Comparison of ENCODE assay signal across 18 cellular contexts in the genomic region with DNA sequence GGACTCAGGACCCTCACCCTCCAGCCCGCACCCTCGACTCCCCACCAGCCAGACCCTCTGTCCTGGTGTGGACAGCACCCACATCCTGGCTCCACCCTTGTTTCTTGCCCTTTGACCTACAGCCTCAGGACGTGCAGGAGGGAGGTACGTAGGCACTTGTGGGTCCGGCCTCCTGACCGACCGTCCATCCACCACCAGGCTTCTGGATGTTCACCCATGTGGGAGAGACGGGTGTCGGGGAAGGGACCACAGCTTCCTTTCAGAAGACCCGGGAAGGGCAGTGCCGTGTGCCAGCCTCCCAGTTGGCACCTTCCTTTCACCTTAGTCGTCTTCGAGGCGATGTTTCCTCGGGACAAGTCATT.
DNase-seq lines count a peak whose midpoint lies in the region; ATAC-seq and TF ChIP-seq lines count a peak whose summit lies in the region.
"Had no signal": no experiment of that assay in that cellular context is flagged by ENCODE, and none has a peak within 500 bp of the region (broad histone marks: within the 10 kb centered on the region; RNA-seq: fewer than 3 reads in every experiment).

No MANE protein-coding gene starts in this region.

- H3K4me1 ChIP-seq in BE2C (no peaks in the 10 kb centered on the region), osteoblast (ENCODE audit: insufficient read depth, low read length) (no peaks in the 10 kb centered on the region)
- peaks cover 65 to 97% (median 88%) of the 10 kb centered on the region in 10 experiments for H3K4me1 ChIP-seq in BLaER1 treated with 17β-estradiol and CSF1 and Interleukin-3, amounts not matched to agents 10 nM and 100 nM

- peak overlapping the region; percentile 63 to 90 (median 78); a peak in 21 of 22 replicates for H3K27ac ChIP-seq in BLaER1 treated with 17β-estradiol and CSF1 and Interleukin-3, amounts not matched to agents 10 nM and 100 nM
- H3K27ac ChIP-seq in osteoblast (ENCODE audit: low read depth, low read length), result no peak overlapping the region
- H3K27ac ChIP-seq: C4-2B had no signal

- H3K4me1 Mint-ChIP-seq in activated B cell treated with CpG ODN at 0.5 μM for 24 hours, result peaks cover 30% of the 10 kb centered on the region
- H3K4me1 Mint-ChIP-seq in effector memory CD8-positive, alpha-beta T cell (ENCODE audit: low read depth in 2 of 2), result peaks cover 3 to 12% of the 10 kb centered on the region in 2 donors

- intact Hi-C loops in activated B cell treated with CpG ODN at 0.5 μM for 24 hours (cut with micrococcal nuclease), result loop anchor here (1.0 kb wide), 2 partner anchors 22 to 61 kb away; a partner anchor contains a TSS

- H3K4me3 ChIP-seq in BE2C (ENCODE audit: low read depth, low read length), result no peak overlapping the region
- H3K4me3 ChIP-seq in BLaER1 treated with 17β-estradiol and CSF1 and Interleukin-3, amounts not matched to agents 10 nM and 100 nM, result 0 out of 20 replicates have a peak overlapping the region, but pooled peaks of 1 of the 10 experiments have one; percentile 44
- H3K4me3 ChIP-seq in osteoblast (ENCODE audit: insufficient read depth, low read length), result no peak overlapping the region

- ATAC-seq in activated B cell treated with CpG ODN at 0.5 μM for 24 hours (ENCODE audit: low read depth) (no peak), HG03139 (IDR thresholded peaks at IDR 0.05; ENCODE audit: unreplicated experiment) (no peak)
- ATAC-seq in effector memory CD8-positive, alpha-beta T cell (replicated peaks), result no peak
- ATAC-seq: PC-3, SK-N-SH treated with all-trans-retinoic acid at 6 μM for 48 hours had no signal

- no peak overlapping the region for H2AFZ ChIP-seq in osteoblast (ENCODE audit: low read length)

- peaks cover 0 to 94% (median 15%) of the 10 kb centered on the region in 11 experiments; a peak in 15 of 22 replicates for H4K20me1 ChIP-seq in BLaER1 treated with 17β-estradiol and CSF1 and Interleukin-3, amounts not matched to agents 10 nM and 100 nM
- H4K20me1 ChIP-seq in osteoblast (ENCODE audit: insufficient read depth, low read length), result no peaks in the 10 kb centered on the region

- peak; percentile 9 for DNase-seq in BE2C
- no peak for DNase-seq in activated B cell treated with CpG ODN at 0.5 μM for 24 hours
- peak; percentile 56 for DNase-seq in osteoblast (ENCODE audit: insufficient read length, low spot score, missing footprints)
- DNase-seq in stimulated activated CD4-positive, alpha-beta T cell treated with anti-CD3 and anti-CD28 coated beads, Interleukin-4, amount 100 ng/mL, for 1 hour, result no peak
- DNase-seq in effector memory CD8-positive, alpha-beta T cell, result no peak
- DNase-seq: GDM1, Karpas-422, MV-4-11, NCI-H1105 treated with DMSO at 0.1 percent for 48 hours, NCI-H2029 treated with DMSO at 0.1 percent for 48 hours, NCI-H2171, NCI-H446, NCI-H526 treated with DMSO at 0.1 percent for 48 hours, PC-3 had no signal

- H3K79me2 ChIP-seq in osteoblast (ENCODE audit: insufficient read depth, low read length), result no peaks in the 10 kb centered on the region

- no peaks in the 10 kb centered on the region for H3K9me3 ChIP-seq in BE2C
- no peaks in the 10 kb centered on the region for H3K9me3 ChIP-seq in BLaER1 treated with 17β-estradiol and CSF1 and Interleukin-3, amounts not matched to agents 10 nM and 100 nM (replicated peaks in 1 of 11)
- H3K9me3 ChIP-seq in osteoblast (ENCODE audit: low read depth, low read length), result no peaks in the 10 kb centered on the region

- H3K27me3 ChIP-seq in BE2C (peaks cover 18% of the 10 kb centered on the region), osteoblast (ENCODE audit: insufficient read depth, low read length) (peaks cover 16% of the 10 kb centered on the region)
- H3K27me3 ChIP-seq in BLaER1 treated with 17β-estradiol and CSF1 and Interleukin-3, amounts not matched to agents 10 nM and 100 nM, result peaks cover 15 to 40% (median 23%) of the 10 kb centered on the region in 11 experiments; a peak in 20 of 22 replicates

- no peaks in the 10 kb centered on the region for H3K9me3 Mint-ChIP-seq in activated B cell treated with CpG ODN at 0.5 μM for 24 hours
- no peaks in the 10 kb centered on the region for H3K9me3 Mint-ChIP-seq in effector memory CD8-positive, alpha-beta T cell

- H3K4me3 Mint-ChIP-seq in activated B cell treated with CpG ODN at 0.5 μM for 24 hours, result peak overlapping the region; percentile 28
- no peak overlapping the region for H3K4me3 Mint-ChIP-seq in effector memory CD8-positive, alpha-beta T cell

- H3K36me3 ChIP-seq in BE2C (no peaks in the 10 kb centered on the region), osteoblast (ENCODE audit: insufficient read depth, low read length) (no peaks in the 10 kb centered on the region)
- H3K36me3 ChIP-seq in BLaER1 treated with 17β-estradiol and CSF1 and Interleukin-3, amounts not matched to agents 10 nM and 100 nM, result peaks cover 0 to 9% (median 0%) of the 10 kb centered on the region in 11 experiments; a peak in 2 of 22 replicates

- peaks cover 8% of the 10 kb centered on the region for H3K36me3 Mint-ChIP-seq in activated B cell treated with CpG ODN at 0.5 μM for 24 hours (ENCODE audit: low read depth)
- no peaks in the 10 kb centered on the region for H3K36me3 Mint-ChIP-seq in effector memory CD8-positive, alpha-beta T cell (ENCODE audit: insufficient read depth)

- peak overlapping the region; percentile 43 to 72 (median 63); a peak in 21 of 22 replicates for H3K9ac ChIP-seq in BLaER1 treated with 17β-estradiol and CSF1 and Interleukin-3, amounts not matched to agents 10 nM and 100 nM

- H3K27me3 Mint-ChIP-seq in activated B cell treated with CpG ODN at 0.5 μM for 24 hours, result no peaks in the 10 kb centered on the region
- H3K27me3 Mint-ChIP-seq in effector memory CD8-positive, alpha-beta T cell, result no peaks in the 10 kb centered on the region

- POLR2A ChIA-PET in activated B cell treated with CpG ODN at 0.5 μM for 24 hours (lab: Charles Lee), result interaction anchor here (1.0 kb wide), 1 partner anchor 15 kb away, joined by 3 read pairs; no protein-coding TSS in a partner anchor

- peak overlapping the region; percentile 68 for H3K27ac Mint-ChIP-seq in activated B cell treated with CpG ODN at 0.5 μM for 24 hours
- H3K27ac Mint-ChIP-seq in effector memory CD8-positive, alpha-beta T cell, result peak overlapping the region in 1 of 2 donors; percentile 35

- H3K4me2 ChIP-seq in BLaER1 treated with 17β-estradiol and CSF1 and Interleukin-3, amounts not matched to agents 10 nM and 100 nM, result peak overlapping the region; percentile 80 to 97 (median 87)
- no peak overlapping the region for H3K4me2 ChIP-seq in osteoblast (ENCODE audit: insufficient read depth, low read length)

- CTCF ChIA-PET in activated B cell treated with CpG ODN at 0.5 μM for 24 hours (lab: Charles Lee), result no interaction called here

- TF ChIP-seq CTCF in BE2C (IDR thresholded peaks at IDR 0.05; ENCODE audit: low read depth, low read length) (no peak), activated B cell treated with CpG ODN at 0.5 μM for 24 hours (IDR thresholded peaks at IDR 0.05) (no peak), osteoblast (IDR thresholded peaks at IDR 0.05; ENCODE audit: extremely low read depth, low read depth, low read length) (no peak)

Comparison
In these comparisons a context has a peak if more than half of its experiments do, and no peak if none do; other contexts are left out.
1. DNase-seq: peak in BE2C (single experiment) and osteoblast (single experiment); none in activated B cell treated with CpG ODN at 0.5 μM for 24 hours (single experiment), stimulated activated CD4-positive, alpha-beta T cell treated with anti-CD3 and anti-CD28 coated beads, Interleukin-4, amount 100 ng/mL, for 1 hour (single experiment) and effector memory CD8-positive, alpha-beta T cell (0 of 3).